Comparison of ENCODE assay signal across 9 cellular contexts in genomic region chr1:201877877-201878339, GRCh38. TPM values are rescaled to one million over a fixed set of nuclear protein-coding genes. Genes with fewer than 3 reads are reported as not detected.
DNase-seq lines count a peak whose midpoint lies in the region; TF ChIP-seq lines count a peak whose summit lies in the region.
"Had no signal": no experiment of that assay in that cellular context is flagged by ENCODE, and none has a peak within 500 bp of the region (broad histone marks: within the 10 kb centered on the region; RNA-seq: fewer than 3 reads in every experiment).

No MANE protein-coding gene starts in this region.

- no peaks in the 10 kb centered on the region for H3K79me2 ChIP-seq in osteoblast (ENCODE audit: insufficient read depth, low read length)

- H3K4me1 ChIP-seq in osteoblast (ENCODE audit: insufficient read depth, low read length), result peaks cover 6% of the 10 kb centered on the region

- peaks cover 30% of the 10 kb centered on the region for H3K36me3 ChIP-seq in osteoblast (ENCODE audit: insufficient read depth, low read length)

- no peaks in the 10 kb centered on the region for H3K27me3 ChIP-seq in osteoblast (ENCODE audit: insufficient read depth, low read length)

- H2AFZ ChIP-seq in osteoblast (ENCODE audit: low read length), result no peak overlapping the region

- no peak overlapping the region for H3K27ac ChIP-seq in osteoblast (ENCODE audit: low read depth, low read length)
- H3K27ac ChIP-seq: skin epidermis had no signal

- H3K4me3 ChIP-seq in osteoblast (ENCODE audit: insufficient read depth, low read length), result no peak overlapping the region
- H3K4me3 ChIP-seq: skin epidermis had no signal

- H4K20me1 ChIP-seq in osteoblast (ENCODE audit: insufficient read depth, low read length), result peaks cover 2% of the 10 kb centered on the region

- DNase-seq in EH (ENCODE audit: low read depth) (peak; percentile 71), HT1080 (ENCODE audit: low read depth) (peak; percentile 48), SW480 (ENCODE audit: low spot score) (peak; percentile 37), fibroblast of peridontal ligament (ENCODE audit: extremely low read depth) (peak; percentile 71), osteoblast (ENCODE audit: insufficient read length, low spot score, missing footprints) (no peak), NCI-H2107 treated with DMSO at 0.1 percent for 48 hours (lab: John Stamatoyannopoulos, UW; ENCODE audit: unreplicated experiment) (no peak), NCI-H1930 (lab: John Stamatoyannopoulos, UW) (no peak)
- DNase-seq in activated CD4-positive, alpha-beta T cell treated with anti-CD3 and anti-CD28 coated beads for 4 hours, result no peak

- no peaks in the 10 kb centered on the region for H3K9me3 ChIP-seq in osteoblast (ENCODE audit: low read depth, low read length)

- TF ChIP-seq CTCF in osteoblast (IDR thresholded peaks at IDR 0.05; ENCODE audit: extremely low read depth, low read depth, low read length), result peak; percentile 70

- no peak overlapping the region for H3K4me2 ChIP-seq in osteoblast (ENCODE audit: insufficient read depth, low read length)

RNA-seq across cellular contexts. Expression of gene SHISA4, which starts 10.8 kb away (rescaled TPM):
- 7.0 and 10.9 TPM in 2 replicates for total RNA-seq in HT1080 (2014; rRNA removed; shearing (Covaris generic))
- polyA plus RNA-seq in HT1080 (2015; cell fraction: cytosol; rRNA removed), result 11.8 and 15.2 TPM in 2 replicates
- 7.6 and 9.6 TPM in 2 replicates for polyA plus RNA-seq in HT1080 (2015; cell fraction: nucleus; rRNA removed)
- total RNA-seq in osteoblast, result 25.3 and 27.1 TPM in 2 replicates

RNA-seq across cellular contexts. Expression of gene IPO9, which starts 49.0 kb away (rescaled TPM):
- 30.1 and 38.9 TPM in 2 replicates for total RNA-seq in HT1080 (2014; rRNA removed; shearing (Covaris generic))
- polyA plus RNA-seq in HT1080 (2015; cell fraction: cytosol; rRNA removed), result 26.7 and 31.1 TPM in 2 replicates
- 48.8 and 53.8 TPM in 2 replicates for polyA plus RNA-seq in HT1080 (2015; cell fraction: nucleus; rRNA removed)
- 26.1 and 26.8 TPM in 2 replicates for total RNA-seq in osteoblast

Comparison
In these comparisons a context has a peak if more than half of its experiments do, and no peak if none do; other contexts are left out.
1. DNase-seq: peak in EH (single experiment), HT1080 (single experiment), SW480 (single experiment) and fibroblast of peridontal ligament (single experiment); none in osteoblast (single experiment), NCI-H2107 treated with DMSO at 0.1 percent for 48 hours (single experiment), activated CD4-positive, alpha-beta T cell treated with anti-CD3 and anti-CD28 coated beads for 4 hours (0 of 2) and NCI-H1930 (0 of 2).